In genomic region chr11:10514210-10514609, GRCh38 we compare ENCODE assay signal across 10 cellular contexts. TPM values are rescaled to one million over a fixed set of nuclear protein-coding genes. Genes with fewer than 3 reads are reported as not detected.
DNase-seq lines count a peak whose midpoint lies in the region; ATAC-seq, FAIRE-seq and TF ChIP-seq lines count a peak whose summit lies in the region.
"Had no signal": no experiment of that assay in that cellular context is flagged by ENCODE, and none has a peak within 500 bp of the region (broad histone marks: within the 10 kb centered on the region; RNA-seq: fewer than 3 reads in every experiment).

No MANE protein-coding gene starts in this region.

- H3K27ac ChIP-seq in Karpas-422 (ENCODE audit: low read length), result no peak overlapping the region
- H3K27ac ChIP-seq in K562 (ENCODE audit: extremely low read depth, low read depth, low read length), result no peak overlapping the region

- in situ Hi-C loops in K562 (cut with MboI), result loop anchor here (25.0 kb wide), 1 partner anchor 223 kb away; no protein-coding TSS in a partner anchor

- no peak overlapping the region for H2AFZ ChIP-seq in Karpas-422 (ENCODE audit: low read length)
- no peak overlapping the region for H2AFZ ChIP-seq in K562 (ENCODE audit: low read depth, low read length)

- TF ChIP-seq EP300 in K562 (IDR thresholded peaks at IDR 0.05; ENCODE audit: low read length), result no peak

- no peaks in the 10 kb centered on the region for H3K4me1 ChIP-seq in Karpas-422 (ENCODE audit: low read length)
- no peaks in the 10 kb centered on the region for H3K4me1 ChIP-seq in K562 (replicated peaks in 1 of 2; ENCODE audit: control insufficient read depth in 2 of 2, insufficient read depth in 2 of 2, low read length in 2 of 2)

- POLR2A ChIA-PET in K562 (lab: Yijun Ruan, JAX), result interaction anchor here (1.7 kb wide), 1 partner anchor 8 kb away, joined by 5 read pairs; no protein-coding TSS in a partner anchor

- BruUV-seq in K562 (replicated peaks; lab: Mats Ljungman, UMichigan), result no TSS peak

- H4K20me1 ChIP-seq in Karpas-422 (ENCODE audit: insufficient read depth, low read depth, low read length) (no peaks in the 10 kb centered on the region), K562 (replicated peaks; ENCODE audit: control insufficient read depth, insufficient read depth, low read length) (no peaks in the 10 kb centered on the region)

- WGBS in K562 (ENCODE audit: insufficient coverage, low coverage, missing lambda C conversion rate), result 11% methylated on average over 2 of the region's 2 CpGs

- H3K36me3 ChIP-seq in Karpas-422 (ENCODE audit: insufficient read depth, low read length) (0 out of 2 replicates have a peak, but pooled peaks cover 7% of the 10 kb centered on the region), K562 (ENCODE audit: control insufficient read depth, insufficient read depth, low read length) (peaks cover 31% of the 10 kb centered on the region; the same call in 2 of the 3 replicates)

- FAIRE-seq in K562 (lab: Jason Lieb, UNC), result no peak

- TF ChIP-seq CTCF in K562 (IDR thresholded peaks at IDR 0.05 in 2 of 3, conservative IDR thresholded peaks at IDR 0.05 in 1 of 3; ENCODE audit: insufficient read depth in 2 of 3, low read depth in 1 of 3, low read length in 3 of 3), result peak in 2 of 3 experiments; percentile 9 to 36; a peak in 2 of 6 replicates

- CTCF ChIA-PET in K562 (lab: Yijun Ruan, JAX; ENCODE audit: low intra/inter-chr PET ratio), result interaction anchor here (0.5 to 3.0 kb wide), 5 partner anchors 82 to 429 kb away, joined by 3 to 13 read pairs (median 5); no protein-coding TSS in a partner anchor

- H3K27me3 ChIP-seq in Karpas-422 (ENCODE audit: low read length), result no peaks in the 10 kb centered on the region
- no peaks in the 10 kb centered on the region for H3K27me3 ChIP-seq in K562 (ENCODE audit: control insufficient read depth in 2 of 2, insufficient read depth in 2 of 2, low read length in 2 of 2)

- H3K79me2 ChIP-seq in Karpas-422 (ENCODE audit: low read length), result no peaks in the 10 kb centered on the region
- H3K79me2 ChIP-seq in K562 (ENCODE audit: control insufficient read depth, insufficient read depth, low read length), result no peaks in the 10 kb centered on the region

- DNase-seq in AML-193 (lab: John Stamatoyannopoulos, UW) (peak; percentile 42 to 58), Karpas-422 (peak; percentile 63), K562 (ENCODE audit: extremely low read depth in 1 of 4, low spot score in 3 of 4) (no peak), lung microvascular endothelial cell (ENCODE audit: low read depth in 2 of 2) (peak; percentile 30 to 35), NCI-H1694 treated with DMSO at 0.1 percent for 48 hours (lab: John Stamatoyannopoulos, UW) (no peak), HuH-7 (ENCODE audit: low spot score) (no peak), kidney tubule cell (ENCODE audit: low spot score) (no peak)
- DNase-seq: activated naive CD8-positive, alpha-beta T cell treated with anti-CD3 and anti-CD28 coated beads, Interleukin-2, amount 10 ng/mL, durations not matched to agents 7 days and 5 days; NCI-H2171 had no signal

- no peak for ATAC-seq in K562
- ATAC-seq in esophagus mucosa, result no peak

- peak in 1 of 2 experiments; percentile 32; a peak in 3 of 4 replicates for TF ChIP-seq RAD21 in K562 (CRISPR knock-in tag; conservative IDR thresholded peaks at IDR 0.05 in 1 of 2, IDR thresholded peaks at IDR 0.05 in 1 of 2)

- H3K9me2 ChIP-seq in Karpas-422 (replicated peaks; ENCODE audit: insufficient read depth, low read length), result no peaks in the 10 kb centered on the region

- H3K4me2 ChIP-seq in Karpas-422 (ENCODE audit: low read depth, low read length, poor library complexity, severe bottlenecking), result no peak overlapping the region
- no peak overlapping the region for H3K4me2 ChIP-seq in K562 (ENCODE audit: insufficient read depth, low read length)

- TF ChIP-seq POLR2A in K562 (conservative IDR thresholded peaks at IDR 0.05), result no peak

- H3K9me1 ChIP-seq in K562 (ENCODE audit: control insufficient read depth, insufficient read depth, low read length), result no peaks in the 10 kb centered on the region

- H3K9ac ChIP-seq in Karpas-422 (ENCODE audit: low read length) (no peak overlapping the region), K562 (ENCODE audit: insufficient read depth in 1 of 2, low read depth in 2 of 2, low read length in 2 of 2) (no peak overlapping the region)

- no peaks in the 10 kb centered on the region for H3K9me3 ChIP-seq in Karpas-422 (ENCODE audit: low read length)
- H3K9me3 ChIP-seq in K562 (replicated peaks; ENCODE audit: control insufficient read depth, insufficient read depth, low read depth, low read length), result no peaks in the 10 kb centered on the region

- H3K4me3 ChIP-seq in Karpas-422 (ENCODE audit: low read length), result no peak overlapping the region
- no peak overlapping the region for H3K4me3 ChIP-seq in K562

- intact Hi-C loops in K562 (cut with micrococcal nuclease), result loop anchor here (2.0 kb wide), 1 partner anchor 141 kb away; no protein-coding TSS in a partner anchor

TF ChIP-seq in K562, 482 proteins besides CTCF, POLR2A, EP300 and RAD21 (continues in another document):
- TF ChIP-seq GTF2E2 (tag; IDR thresholded peaks at IDR 0.05), result no peak
- no peak for TF ChIP-seq MTF1 (CRISPR knock-in tag; IDR thresholded peaks at IDR 0.05; ENCODE audit: borderline replicate concordance)

RNA-seq across cellular contexts. Expression of gene RNF141, which starts 26.8 kb away (rescaled TPM):
- total RNA-seq in Karpas-422 (2014; rRNA removed; shearing (Covaris generic); ENCODE audit: low replicate concordance), result 10.5 and 12.2 TPM in 2 replicates
- 5.2 and 16.2 TPM in 2 replicates for total RNA-seq in K562 (2011; cell fraction: chromatin; rRNA removed; ENCODE audit: low replicate concordance)
- 2.7 and 4.2 TPM in 2 replicates for total RNA-seq in K562 (2011; cell fraction: nucleolus; rRNA removed)
- total RNA-seq in K562 (2011; cell fraction: nucleoplasm; rRNA removed), result 10.6 and 20.5 TPM in 2 replicates
- total RNA-seq in K562 (2014; rRNA removed) (9.5 and 9.7 TPM in 2 replicates), K562 (2014; rRNA removed; fragmentation: Illumina TruSeq; extraction: Trizol) (20.7 and 26.1 TPM in 2 replicates), K562 (2015; rRNA removed; fragmentation: Illumina TruSeq; extraction: Trizol) (13.8 and 16.0 TPM in 2 replicates), K562 (2021) (18.9 and 20.6 TPM in 2 replicates), lung microvascular endothelial cell (41.2 and 49.0 TPM in 2 replicates), esophagus mucosa (69.5 TPM)
- polyA plus RNA-seq in K562 (2011; rRNA removed) (23.3 and 27.9 TPM in 2 replicates), K562 (2014; fragmentation: Illumina TruSeq; extraction: Trizol) (13.1 and 14.6 TPM in 2 replicates), K562 (2014; fragmentation: Nextera tagmentation; extraction: Ambion mirVana) (10 to 100 TPM; 44.6 to 51.9 TPM), K562 (2014; rRNA removed) (15.4 and 16.6 TPM in 2 replicates)
- 4.3 and 11.1 TPM in 2 replicates for polyA plus RNA-seq in K562 (2011; cell fraction: cytosol; rRNA removed)
- polyA plus RNA-seq in K562 (2011; cell fraction: nucleus; rRNA removed), result 7.8 and 10.2 TPM in 2 replicates
- 17.6 and 18.3 TPM in 2 replicates for polyA plus RNA-seq in K562 (2012)
- polyA minus RNA-seq in K562 (2011; rRNA and poly(A)+ RNA removed), result 20.6 and 29.5 TPM in 2 replicates
- polyA minus RNA-seq in K562 (2011; cell fraction: cytosol; rRNA and poly(A)+ RNA removed), result 5.3 and 7.6 TPM in 2 replicates
- polyA minus RNA-seq in K562 (2011; cell fraction: nucleus; rRNA and poly(A)+ RNA removed), result 6.7 and 12.9 TPM in 2 replicates

RNA-seq across cellular contexts. Expression of gene LYVE1, which starts 54.3 kb away (rescaled TPM):
- total RNA-seq in Karpas-422 (2014; rRNA removed; shearing (Covaris generic); ENCODE audit: low replicate concordance), result not detected in 2 replicates
- total RNA-seq in K562 (2011; cell fraction: chromatin; rRNA removed; ENCODE audit: low replicate concordance), result 0.44 and 1.2 TPM in 2 replicates
- 0.66 and 1.0 TPM in 2 replicates for total RNA-seq in K562 (2011; cell fraction: nucleolus; rRNA removed)
- total RNA-seq in K562 (2011; cell fraction: nucleoplasm; rRNA removed), result 0.73 and 1.2 TPM in 2 replicates
- total RNA-seq in K562 (2014; rRNA removed) (not detected in 2 replicates), K562 (2014; rRNA removed; fragmentation: Illumina TruSeq; extraction: Trizol) (0.07 and 0.32 TPM in 2 replicates), K562 (2015; rRNA removed; fragmentation: Illumina TruSeq; extraction: Trizol) (0.14 and 0.34 TPM in 2 replicates), K562 (2021) (0.13 and 0.27 TPM in 2 replicates), lung microvascular endothelial cell (101 and 140 TPM in 2 replicates), esophagus mucosa (2.7 TPM)
- polyA plus RNA-seq in K562 (2011; rRNA removed) (0.42 and 1.1 TPM in 2 replicates), K562 (2014; fragmentation: Illumina TruSeq; extraction: Trizol) (0.10 and 0.12 TPM in 2 replicates), K562 (2014; fragmentation: Nextera tagmentation; extraction: Ambion mirVana) (under 1 TPM; 0.06 to 0.27 TPM), K562 (2014; rRNA removed) (0.05 and 0.13 TPM in 2 replicates)
- 0.06 and 0.85 TPM in 2 replicates for polyA plus RNA-seq in K562 (2011; cell fraction: cytosol; rRNA removed)
- 0.14 and 0.15 TPM in 2 replicates for polyA plus RNA-seq in K562 (2011; cell fraction: nucleus; rRNA removed)
- 0.29 and 0.34 TPM in 2 replicates for polyA plus RNA-seq in K562 (2012)
- polyA minus RNA-seq in K562 (2011; rRNA and poly(A)+ RNA removed), result 0.18 and 0.32 TPM in 2 replicates
- 1.3 TPM in 1 of 2 replicates, not detected in the other for polyA minus RNA-seq in K562 (2011; cell fraction: cytosol; rRNA and poly(A)+ RNA removed)
- 0.22 and 0.40 TPM in 2 replicates for polyA minus RNA-seq in K562 (2011; cell fraction: nucleus; rRNA and poly(A)+ RNA removed)
- total RNA-seq: activated naive CD8-positive, alpha-beta T cell treated with anti-CD3 and anti-CD28 coated beads, Interleukin-2, amount 10 ng/mL, durations not matched to agents 7 days and 5 days had no signal

RNA-seq across cellular contexts. Expression of gene AMPD3, which starts 59.1 kb away (rescaled TPM):
- total RNA-seq in Karpas-422 (2014; rRNA removed; shearing (Covaris generic); ENCODE audit: low replicate concordance), result 7.5 and 12.5 TPM in 2 replicates
- 55.3 and 77.7 TPM in 2 replicates for total RNA-seq in K562 (2011; cell fraction: chromatin; rRNA removed; ENCODE audit: low replicate concordance)
- 41.2 and 45.5 TPM in 2 replicates for total RNA-seq in K562 (2011; cell fraction: nucleolus; rRNA removed)
- total RNA-seq in K562 (2011; cell fraction: nucleoplasm; rRNA removed), result 42.5 and 52.8 TPM in 2 replicates
- total RNA-seq in K562 (2014; rRNA removed) (11.2 and 14.2 TPM in 2 replicates), K562 (2014; rRNA removed; fragmentation: Illumina TruSeq; extraction: Trizol) (7.1 and 7.8 TPM in 2 replicates), K562 (2015; rRNA removed; fragmentation: Illumina TruSeq; extraction: Trizol) (6.1 and 7.2 TPM in 2 replicates), K562 (2021) (17.3 and 17.9 TPM in 2 replicates), lung microvascular endothelial cell (1.1 and 6.5 TPM in 2 replicates), esophagus mucosa (16.2 TPM)
- polyA plus RNA-seq in K562 (2011; rRNA removed) (22.2 and 23.6 TPM in 2 replicates), K562 (2014; fragmentation: Illumina TruSeq; extraction: Trizol) (15.3 and 19.7 TPM in 2 replicates), K562 (2014; fragmentation: Nextera tagmentation; extraction: Ambion mirVana) (1 to 10 TPM; 4.4 to 6.0 TPM), K562 (2014; rRNA removed) (12.8 and 13.4 TPM in 2 replicates)
- polyA plus RNA-seq in K562 (2011; cell fraction: cytosol; rRNA removed), result 17.5 and 39.4 TPM in 2 replicates
- 47.3 and 74.7 TPM in 2 replicates for polyA plus RNA-seq in K562 (2011; cell fraction: nucleus; rRNA removed)
- 10.7 and 13.0 TPM in 2 replicates for polyA plus RNA-seq in K562 (2012)
- 13.6 and 15.4 TPM in 2 replicates for polyA minus RNA-seq in K562 (2011; rRNA and poly(A)+ RNA removed)
- polyA minus RNA-seq in K562 (2011; cell fraction: cytosol; rRNA and poly(A)+ RNA removed), result 12.5 and 18.0 TPM in 2 replicates
- 30.7 and 31.7 TPM in 2 replicates for polyA minus RNA-seq in K562 (2011; cell fraction: nucleus; rRNA and poly(A)+ RNA removed)

Comparison
In these comparisons a context has a peak if more than half of its experiments do, and no peak if none do; other contexts are left out.
1. DNase-seq: peak in AML-193 (2 of 2), Karpas-422 (single experiment) and lung microvascular endothelial cell (2 of 2); none in K562 (0 of 4), NCI-H1694 treated with DMSO at 0.1 percent for 48 hours (single experiment), HuH-7 (single experiment) and kidney tubule cell (single experiment).
2. RNA of gene LYVE1, which starts 54.3 kb away (total RNA-seq): 101 to 140 TPM in lung microvascular endothelial cell; 2.7 TPM in esophagus mucosa (single experiment), 0.07 to 1.2 TPM in K562 and not detected in Karpas-422; every median in the first group is over 10 times any median in the second.